Comparison of ENCODE assay signal across 10 cellular contexts in genomic region chr17:69608808-69609494, GRCh38.
A peak's percentile ranks its signal among the peaks of the same experiment; 100 is the strongest.
DNase-seq lines count a peak whose midpoint lies in the region; ATAC-seq, FAIRE-seq and TF ChIP-seq lines count a peak whose summit lies in the region.
"Had no signal": no experiment of that assay in that cellular context is flagged by ENCODE, and none has a peak within 500 bp of the region (broad histone marks: within the 10 kb centered on the region; RNA-seq: fewer than 3 reads in every experiment).

No MANE protein-coding gene starts in this region.

- H3K36me3 ChIP-seq in adipocyte (ENCODE audit: control insufficient read depth, insufficient read depth, low read length, severe bottlenecking) = no peaks in the 10 kb centered on the region
- H3K36me3 ChIP-seq in thoracic aorta = no peaks in the 10 kb centered on the region

- H3K27ac ChIP-seq in right cardiac atrium (ENCODE audit: low read length) = no peak overlapping the region
- H3K27ac ChIP-seq in thoracic aorta = peak overlapping the region; percentile 53 to 73
- H3K27ac ChIP-seq: KMS-11 had no signal

- H3K4me3 Mint-ChIP-seq in activated naive CD8-positive, alpha-beta T cell treated with anti-CD3 and anti-CD28 coated beads, Interleukin-2, amount 50 U/mL, for 24 hours = no peak overlapping the region

- H3K27me3 ChIP-seq in adipocyte (replicated peaks; ENCODE audit: control insufficient read depth, insufficient read depth, low read length) (no peaks in the 10 kb centered on the region), right cardiac atrium (ENCODE audit: control insufficient read depth, insufficient read depth) (no peaks in the 10 kb centered on the region), thoracic aorta (replicated peaks; ENCODE audit: insufficient read depth) (no peaks in the 10 kb centered on the region)

- ATAC-seq in right cardiac atrium (peak; percentile 46 to 48), thoracic aorta (ENCODE audit: insufficient number of reproducible peaks, low FRiP score, low read depth) (peak; percentile 56), GM18517 (IDR thresholded peaks at IDR 0.05; ENCODE audit: unreplicated experiment) (no peak), HG03280 (IDR thresholded peaks at IDR 0.05; ENCODE audit: unreplicated experiment) (no peak)
- ATAC-seq in activated naive CD8-positive, alpha-beta T cell treated with anti-CD3 and anti-CD28 coated beads, Interleukin-2, amount 50 U/mL, for 24 hours = no peak

- H3K9ac ChIP-seq in adipocyte (ENCODE audit: low read length) = peak overlapping the region; percentile 39
- H3K9ac ChIP-seq: KMS-11 had no signal

- intact Hi-C loops in right cardiac atrium (cut with DNase I) = loop anchor here in 3 of 4 donors (5.0 to 10.0 kb wide), 2 partner anchors 533 to 536 kb away; no protein-coding TSS in a partner anchor

- no peak for TF ChIP-seq CTCF in thoracic aorta (IDR thresholded peaks at IDR 0.05)

- no peak overlapping the region for H3K27ac Mint-ChIP-seq in activated naive CD8-positive, alpha-beta T cell treated with anti-CD3 and anti-CD28 coated beads, Interleukin-2, amount 50 U/mL, for 24 hours

- H3K9me3 ChIP-seq in adipocyte (ENCODE audit: control insufficient read depth, low read length) (no peaks in the 10 kb centered on the region), right cardiac atrium (ENCODE audit: control insufficient read depth, low read length) (no peaks in the 10 kb centered on the region), thoracic aorta (no peaks in the 10 kb centered on the region)

- H3K36me3 Mint-ChIP-seq in activated naive CD8-positive, alpha-beta T cell treated with anti-CD3 and anti-CD28 coated beads, Interleukin-2, amount 50 U/mL, for 24 hours (ENCODE audit: low read depth) = no peaks in the 10 kb centered on the region

- peaks cover 3% of the 10 kb centered on the region for H3K4me1 Mint-ChIP-seq in activated naive CD8-positive, alpha-beta T cell treated with anti-CD3 and anti-CD28 coated beads, Interleukin-2, amount 50 U/mL, for 24 hours

- FAIRE-seq in HTR-8/SVneo (lab: Jason Lieb, UNC) = no peak

- peaks cover 31% of the 10 kb centered on the region for H3K4me1 ChIP-seq in adipocyte (ENCODE audit: control insufficient read depth, insufficient read depth, low read length)
- no peaks in the 10 kb centered on the region for H3K4me1 ChIP-seq in right cardiac atrium (ENCODE audit: control insufficient read depth, insufficient read depth, low read length)
- peaks cover 21 to 36% of the 10 kb centered on the region in 2 donors for H3K4me1 ChIP-seq in thoracic aorta (ENCODE audit: control insufficient read depth in 1 of 2, low read depth in 2 of 2)

- WGBS in right cardiac atrium = 51% methylated on average over 4 of the region's 4 CpGs

- DNase-seq in HTR-8/SVneo (ENCODE audit: insufficient read length, low spot score) = peak; percentile 51
- peak; percentile 84 for DNase-seq in adipocyte (ENCODE audit: low read depth)
- peak in 1 of 3 donors; percentile 41 for DNase-seq in right cardiac atrium
- DNase-seq in thoracic aorta (ENCODE audit: low spot score) = no peak
- DNase-seq in NCI-H1105 (lab: John Stamatoyannopoulos, UW) = no peak
- DNase-seq in activated naive CD8-positive, alpha-beta T cell treated with anti-CD3 and anti-CD28 coated beads, Interleukin-2, amount 50 U/mL, for 24 hours = no peak
- DNase-seq: activated CD8-positive, alpha-beta memory T cell treated with anti-CD3 and anti-CD28 coated beads for 24 hours had no signal

- no peak overlapping the region for H3K4me3 ChIP-seq in adipocyte (ENCODE audit: low read length)
- no peak overlapping the region for H3K4me3 ChIP-seq in right cardiac atrium (ENCODE audit: low read length)
- peak overlapping the region; percentile 27 for H3K4me3 ChIP-seq in thoracic aorta

- H3K9me3 Mint-ChIP-seq in activated naive CD8-positive, alpha-beta T cell treated with anti-CD3 and anti-CD28 coated beads, Interleukin-2, amount 50 U/mL, for 24 hours = no peaks in the 10 kb centered on the region

- no peaks in the 10 kb centered on the region for H3K27me3 Mint-ChIP-seq in activated naive CD8-positive, alpha-beta T cell treated with anti-CD3 and anti-CD28 coated beads, Interleukin-2, amount 50 U/mL, for 24 hours

Comparison
In these comparisons a context has a peak if more than half of its experiments do, and no peak if none do; other contexts are left out.
1. DNase-seq: peak in HTR-8/SVneo (single experiment) and adipocyte (single experiment); none in thoracic aorta (single experiment), NCI-H1105 (single experiment) and activated naive CD8-positive, alpha-beta T cell treated with anti-CD3 and anti-CD28 coated beads, Interleukin-2, amount 50 U/mL, for 24 hours (single experiment).
2. ATAC-seq: peak in right cardiac atrium (2 of 2) and thoracic aorta (single experiment); none in GM18517 (single experiment), activated naive CD8-positive, alpha-beta T cell treated with anti-CD3 and anti-CD28 coated beads, Interleukin-2, amount 50 U/mL, for 24 hours (single experiment) and HG03280 (single experiment).